In the genomic region with DNA sequence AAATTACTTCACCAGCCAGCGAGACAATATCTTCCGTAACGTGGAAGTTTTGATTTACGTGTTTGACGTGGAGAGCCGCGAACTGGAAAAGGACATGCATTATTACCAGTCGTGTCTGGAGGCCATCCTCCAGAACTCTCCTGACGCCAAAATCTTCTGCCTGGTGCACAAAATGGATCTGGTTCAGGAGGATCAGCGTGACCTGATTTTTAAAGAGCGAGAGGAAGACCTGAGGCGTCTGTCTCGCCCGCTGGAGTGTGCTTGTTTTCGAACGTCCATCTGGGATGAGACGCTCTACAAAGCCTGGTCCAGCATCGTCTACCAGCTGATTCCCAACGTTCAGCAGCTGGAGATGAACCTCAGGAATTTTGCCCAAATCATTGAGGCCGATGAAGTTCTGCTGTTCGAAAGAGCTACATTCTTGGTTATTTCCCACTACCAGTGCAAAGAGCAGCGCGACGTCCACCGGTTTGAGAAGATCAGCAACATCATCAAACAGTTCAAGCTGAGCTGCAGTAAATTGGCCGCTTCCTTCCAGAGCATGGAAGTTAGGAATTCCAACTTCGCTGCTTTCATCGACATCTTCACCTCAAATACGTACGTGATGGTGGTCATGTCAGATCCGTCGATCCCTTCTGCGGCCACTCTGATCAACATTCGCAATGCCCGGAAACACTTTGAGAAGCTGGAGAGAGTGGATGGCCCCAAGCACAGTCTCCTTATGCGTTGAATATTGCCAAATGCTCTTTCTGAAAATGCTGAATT, we compare ENCODE assay signal across 8 cellular contexts. TPM values are rescaled to one million over a fixed set of nuclear protein-coding genes. Genes with fewer than 3 reads are reported as not detected.
DNase-seq lines count a peak whose midpoint lies in the region; ATAC-seq and TF ChIP-seq lines count a peak whose summit lies in the region.

No MANE protein-coding gene starts in this region.

- peak overlapping the region; percentile 74 for H3K9ac ChIP-seq in rectal smooth muscle tissue (ENCODE audit: low read length)

- in situ Hi-C loops in KBM-7 (cut with MboI; ENCODE audit: low pct_unique_long_range_greater_than_20kb, low sequenced_read_pairs), result loop anchor here (25.0 kb wide), 1 partner anchor 1238 kb away; no protein-coding TSS in a partner anchor

- no peaks in the 10 kb centered on the region for H3K9me3 Mint-ChIP-seq in activated naive CD8-positive, alpha-beta T cell treated with anti-CD3 and anti-CD28 coated beads, Interleukin-2, amount 10 ng/mL, durations not matched to agents 7 days and 5 days

- peaks cover 20% of the 10 kb centered on the region for H3K4me1 Mint-ChIP-seq in activated naive CD8-positive, alpha-beta T cell treated with anti-CD3 and anti-CD28 coated beads, Interleukin-2, amount 10 ng/mL, durations not matched to agents 7 days and 5 days

- H3K27me3 Mint-ChIP-seq in activated naive CD8-positive, alpha-beta T cell treated with anti-CD3 and anti-CD28 coated beads, Interleukin-2, amount 10 ng/mL, durations not matched to agents 7 days and 5 days, result no peaks in the 10 kb centered on the region

- H3K36me3 ChIP-seq in right atrium auricular region (no peaks in the 10 kb centered on the region), rectal smooth muscle tissue (ENCODE audit: control insufficient read depth, insufficient read depth, low read length) (no peaks in the 10 kb centered on the region)

- peak overlapping the region; percentile 82 for H3K4me3 Mint-ChIP-seq in activated naive CD8-positive, alpha-beta T cell treated with anti-CD3 and anti-CD28 coated beads, Interleukin-2, amount 10 ng/mL, durations not matched to agents 7 days and 5 days

- POLR2A ChIA-PET in activated naive CD8-positive, alpha-beta T cell treated with anti-CD3 and anti-CD28 coated beads, Interleukin-2, amount 10 ng/mL, durations not matched to agents 7 days and 5 days (lab: Charles Lee), result interaction anchor here (0.6 to 1.8 kb wide), 7 partner anchors 12 to 414 kb away, joined by 3 to 12 read pairs (median 5); partner anchors contain the start of gene RPS6

- peak overlapping the region; percentile 94 to 99 for H3K27ac ChIP-seq in right atrium auricular region
- H3K27ac ChIP-seq in rectal smooth muscle tissue (ENCODE audit: low read depth, low read length), result peak overlapping the region; percentile 91

- peak overlapping the region; percentile 99 for H3K27ac Mint-ChIP-seq in activated naive CD8-positive, alpha-beta T cell treated with anti-CD3 and anti-CD28 coated beads, Interleukin-2, amount 10 ng/mL, durations not matched to agents 7 days and 5 days

- H3K36me3 Mint-ChIP-seq in activated naive CD8-positive, alpha-beta T cell treated with anti-CD3 and anti-CD28 coated beads, Interleukin-2, amount 10 ng/mL, durations not matched to agents 7 days and 5 days, result peaks cover 8% of the 10 kb centered on the region

- peak overlapping the region; percentile 88 to 98 for H3K4me3 ChIP-seq in right atrium auricular region
- peak overlapping the region; percentile 99 for H3K4me3 ChIP-seq in rectal smooth muscle tissue (ENCODE audit: low read length)

- no peak for TF ChIP-seq CTCF in right atrium auricular region (IDR thresholded peaks at IDR 0.05)

- DNase-seq in EH (ENCODE audit: low read depth), result peak; percentile 61
- peak; percentile 42 for DNase-seq in KBM-7
- DNase-seq in activated naive CD8-positive, alpha-beta T cell treated with anti-CD3 and anti-CD28 coated beads, Interleukin-2, amount 10 ng/mL, durations not matched to agents 7 days and 5 days, result no peak
- no peak for DNase-seq in right atrium auricular region (ENCODE audit: low spot score)
- DNase-seq in NCI-H345 treated with DMSO at 0.1 percent for 48 hours (lab: John Stamatoyannopoulos, UW; ENCODE audit: unreplicated experiment), result no peak
- no peak for DNase-seq in stimulated activated CD4-positive, alpha-beta T cell treated with anti-CD3 and anti-CD28 coated beads, Interleukin-2, amount 100 ng/mL, for 48 hours

- H3K9me3 ChIP-seq in right atrium auricular region, result no peaks in the 10 kb centered on the region

- ATAC-seq in activated naive CD8-positive, alpha-beta T cell treated with anti-CD3 and anti-CD28 coated beads, Interleukin-2, amount 10 ng/mL, durations not matched to agents 7 days and 5 days (ENCODE audit: low read depth), result no peak
- no peak for ATAC-seq in GM19452 (IDR thresholded peaks at IDR 0.05; ENCODE audit: unreplicated experiment)

- H3K4me1 ChIP-seq in right atrium auricular region (peaks cover 0 to 31% of the 10 kb centered on the region in 2 donors), rectal smooth muscle tissue (ENCODE audit: control insufficient read depth, insufficient read depth, low read length) (peaks cover 12% of the 10 kb centered on the region)

- H3K27me3 ChIP-seq in right atrium auricular region, result no peaks in the 10 kb centered on the region
- H3K27me3 ChIP-seq in rectal smooth muscle tissue (ENCODE audit: control insufficient read depth, insufficient read depth, low read length), result no peaks in the 10 kb centered on the region

RNA-seq across cellular contexts. Expression of gene RRAGA, which starts 0.8 kb away (rescaled TPM):
- 10 to 100 TPM; 49.4 to 51.8 TPM for total RNA-seq in activated naive CD8-positive, alpha-beta T cell treated with anti-CD3 and anti-CD28 coated beads, Interleukin-2, amount 10 ng/mL, durations not matched to agents 7 days and 5 days
- total RNA-seq in right atrium auricular region, result 10 to 100 TPM; 59.1 to 67.0 TPM

RNA-seq across cellular contexts. Expression of gene SAXO1, which starts 17.0 kb away (rescaled TPM):
- under 1 TPM; 0.42 to 0.43 TPM for total RNA-seq in activated naive CD8-positive, alpha-beta T cell treated with anti-CD3 and anti-CD28 coated beads, Interleukin-2, amount 10 ng/mL, durations not matched to agents 7 days and 5 days
- total RNA-seq in right atrium auricular region, result not detected

RNA-seq across cellular contexts. Expression of gene HAUS6, which starts 52.6 kb away (rescaled TPM):
- 10 to 100 TPM; 23.9 to 27.6 TPM for total RNA-seq in activated naive CD8-positive, alpha-beta T cell treated with anti-CD3 and anti-CD28 coated beads, Interleukin-2, amount 10 ng/mL, durations not matched to agents 7 days and 5 days
- total RNA-seq in right atrium auricular region, result 1 to 10 TPM; 4.8 to 7.0 TPM

Comparison
In these comparisons a context has a peak if more than half of its experiments do, and no peak if none do; other contexts are left out.
1. DNase-seq: peak in EH (single experiment) and KBM-7 (single experiment); none in activated naive CD8-positive, alpha-beta T cell treated with anti-CD3 and anti-CD28 coated beads, Interleukin-2, amount 10 ng/mL, durations not matched to agents 7 days and 5 days (single experiment), right atrium auricular region (single experiment), NCI-H345 treated with DMSO at 0.1 percent for 48 hours (single experiment) and stimulated activated CD4-positive, alpha-beta T cell treated with anti-CD3 and anti-CD28 coated beads, Interleukin-2, amount 100 ng/mL, for 48 hours (0 of 2).